18 cellular contexts compared by ENCODE assay signal in the genomic region with DNA sequence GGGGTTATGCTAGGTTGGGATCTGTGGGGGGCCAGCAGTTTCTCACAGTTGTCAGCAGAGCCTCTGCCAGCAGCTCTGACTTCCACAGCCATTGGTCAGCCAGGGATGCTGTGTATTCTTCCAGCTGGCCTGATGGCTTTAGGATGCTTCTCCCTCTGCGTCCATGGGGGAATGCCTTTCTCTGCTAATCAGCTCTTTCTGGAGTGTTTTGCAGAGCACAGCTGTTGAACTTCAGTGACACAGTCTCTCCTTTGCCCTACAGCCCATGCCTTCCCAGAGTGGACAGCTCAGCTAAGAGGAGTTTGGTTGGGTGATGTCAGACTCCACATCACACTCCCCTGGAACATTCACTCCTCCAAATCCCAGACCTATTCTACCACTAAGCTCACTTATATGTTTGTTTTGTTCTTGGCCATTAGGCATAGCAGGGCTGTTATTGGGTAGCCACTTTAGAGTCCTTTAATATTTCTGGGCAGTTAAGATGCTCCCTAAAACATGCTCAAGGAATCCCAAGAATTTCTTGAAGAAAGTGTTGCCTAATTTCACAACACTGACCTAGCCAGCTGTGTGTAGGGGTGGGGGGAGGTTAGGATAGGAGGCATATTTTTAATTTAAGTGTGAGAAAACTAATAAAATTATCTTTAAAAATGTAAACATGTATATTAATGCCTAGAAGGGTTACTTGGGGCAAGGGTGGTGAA.
A peak's percentile ranks its signal among the peaks of the same experiment; 100 is the strongest.
DNase-seq lines count a peak whose midpoint lies in the region; ATAC-seq and TF ChIP-seq lines count a peak whose summit lies in the region.
"Had no signal": no experiment of that assay in that cellular context is flagged by ENCODE, and none has a peak within 500 bp of the region (broad histone marks: within the 10 kb centered on the region; RNA-seq: fewer than 3 reads in every experiment).

No MANE protein-coding gene starts in this region.

- CTCF ChIA-PET in RWPE1 (lab: Yijun Ruan, JAX) = interaction anchor here (0.6 kb wide), 1 partner anchor 116 kb away, joined by 3 read pairs; no protein-coding TSS in a partner anchor

- peaks cover 0 to 8% (median 0%) of the 10 kb centered on the region in 4 donors for H3K9me3 ChIP-seq in esophagus muscularis mucosa
- peaks cover 0 to 3% (median 0%) of the 10 kb centered on the region in 4 donors for H3K9me3 ChIP-seq in sigmoid colon

- DNase-seq in EH (ENCODE audit: low read depth) (peak; percentile 74), esophagus muscularis mucosa (ENCODE audit: extremely low spot score) (peak; percentile 94), left colon (peak; percentile 12 to 44), sigmoid colon (peak; percentile 91), RWPE1 (ENCODE audit: low spot score) (no peak)
- no peak for DNase-seq in activated naive CD4-positive, alpha-beta T cell treated with anti-CD3 and anti-CD28 coated beads, Interleukin-2, amount 50 U/mL, for 16 hours
- no peak for DNase-seq in stimulated activated CD8-positive, alpha-beta memory T cell treated with anti-CD3 and anti-CD28 coated beads, Interleukin-4, amount 100 ng/mL, for 48 hours
- DNase-seq: activated CD4-positive, alpha-beta T cell treated with anti-CD3 and anti-CD28 coated beads, Interleukin-2, amount 10 ng/mL, durations not matched to agents 24 days and 14 days; activated T-cell treated with anti-CD3 and anti-CD28 coated beads, Interleukin-2, amount 50 U/mL, for 48 hours; Karpas-422; natural killer cell; NCI-H146; NCI-H524; small intestine; T-helper 17 cell had no signal

- TF ChIP-seq EP300 in esophagus muscularis mucosa (IDR thresholded peaks at IDR 0.05) = no peak
- TF ChIP-seq EP300 in sigmoid colon (IDR thresholded peaks at IDR 0.05) = no peak

- peaks cover 0 to 14% (median 4%) of the 10 kb centered on the region in 4 donors for H3K4me1 ChIP-seq in esophagus muscularis mucosa
- peaks cover 0 to 5% (median 0%) of the 10 kb centered on the region in 4 donors for H3K4me1 ChIP-seq in sigmoid colon

- POLR2A ChIA-PET in RWPE1 (lab: Yijun Ruan, JAX; ENCODE audit: low non-redundant PET) = no interaction called here

- H3K27me3 ChIP-seq in esophagus muscularis mucosa (no peaks in the 10 kb centered on the region), sigmoid colon (no peaks in the 10 kb centered on the region)

- intact Hi-C loops in esophagus muscularis mucosa (cut with DNase I) (no loop called here), left colon (cut with DNase I, micrococcal nuclease) (no loop called here), sigmoid colon (cut with DNase I) (loop anchor here (5.0 kb wide), 1 partner anchor 49 kb away; no protein-coding TSS in a partner anchor)

- ATAC-seq in left colon (no peak), HG02938 (IDR thresholded peaks at IDR 0.05; ENCODE audit: unreplicated experiment) (no peak)
- ATAC-seq: natural killer cell, Panc1, T-helper 17 cell had no signal

- H3K4me3 ChIP-seq in esophagus muscularis mucosa (no peak overlapping the region), sigmoid colon (no peak overlapping the region)
- H3K4me3 ChIP-seq: coronary artery had no signal

- TF ChIP-seq CTCF in esophagus muscularis mucosa (IDR thresholded peaks at IDR 0.05) (no peak), sigmoid colon (IDR thresholded peaks at IDR 0.05) (no peak), RWPE1 (conservative IDR thresholded peaks at IDR 0.05; ENCODE audit: low read depth) (no peak)

- peak overlapping the region; percentile 40 to 64 (median 63) for H3K27ac ChIP-seq in esophagus muscularis mucosa (replicated peaks in 1 of 4)
- peak overlapping the region; percentile 40 to 49 (median 48) for H3K27ac ChIP-seq in sigmoid colon
- H3K27ac ChIP-seq in RWPE1 = no peak overlapping the region

- WGBS in esophagus muscularis mucosa = 60% methylated on average over 1 of the region's 1 CpG
- WGBS in sigmoid colon, 2 donors = 38 to 45% methylated on average over 1 of the region's 1 CpG

- TF ChIP-seq POLR2A in esophagus muscularis mucosa (IDR thresholded peaks at IDR 0.05; ENCODE audit: low read depth) (no peak), sigmoid colon (IDR thresholded peaks at IDR 0.05) (no peak)

- H3K36me3 ChIP-seq in esophagus muscularis mucosa (no peaks in the 10 kb centered on the region), sigmoid colon (no peaks in the 10 kb centered on the region)

Comparison
In these comparisons a context has a peak if more than half of its experiments do, and no peak if none do; other contexts are left out.
1. DNase-seq: peak in EH (single experiment), esophagus muscularis mucosa (single experiment), left colon (2 of 2) and sigmoid colon (single experiment); none in activated naive CD4-positive, alpha-beta T cell treated with anti-CD3 and anti-CD28 coated beads, Interleukin-2, amount 50 U/mL, for 16 hours (single experiment), stimulated activated CD8-positive, alpha-beta memory T cell treated with anti-CD3 and anti-CD28 coated beads, Interleukin-4, amount 100 ng/mL, for 48 hours (single experiment) and RWPE1 (single experiment).